Comparison of ENCODE assay signal across 25 cellular contexts in genomic region chr16:1289480-1289872, GRCh38. TPM values are rescaled to one million over a fixed set of nuclear protein-coding genes. Genes with fewer than 3 reads are reported as not detected.
DNase-seq lines count a peak whose midpoint lies in the region; ATAC-seq, FAIRE-seq and TF ChIP-seq lines count a peak whose summit lies in the region.
"Had no signal": no experiment of that assay in that cellular context is flagged by ENCODE, and none has a peak within 500 bp of the region (broad histone marks: within the 10 kb centered on the region; RNA-seq: fewer than 3 reads in every experiment).

No MANE protein-coding gene starts in this region.

- H3K4me1 ChIP-seq in ES-I3 (ENCODE audit: insufficient read depth, low read length) (no peaks in the 10 kb centered on the region; the same call in 1 of the 2 replicates), K562 (replicated peaks in 1 of 2; ENCODE audit: control insufficient read depth in 2 of 2, insufficient read depth in 2 of 2, low read length in 2 of 2) (peaks cover 19 to 49% of the 10 kb centered on the region in 2 experiments)
- H3K4me1 ChIP-seq: psoas muscle had no signal

- 18% methylated on average over 10 of the region's 17 CpGs for WGBS in K562 (ENCODE audit: insufficient coverage, low coverage, missing lambda C conversion rate)

- TF ChIP-seq POLR2A in K562 (conservative IDR thresholded peaks at IDR 0.05) = no peak

- H2AFZ ChIP-seq in K562 (ENCODE audit: low read depth, low read length) = no peak overlapping the region

- no peaks in the 10 kb centered on the region for H3K36me3 ChIP-seq in ES-I3 (ENCODE audit: insufficient read depth, low read length)
- H3K36me3 ChIP-seq in K562 (ENCODE audit: control insufficient read depth, insufficient read depth, low read length) = no peaks in the 10 kb centered on the region
- H3K36me3 ChIP-seq: colonic mucosa had no signal

- TF ChIP-seq CTCF in K562 (IDR thresholded peaks at IDR 0.05 in 2 of 3, conservative IDR thresholded peaks at IDR 0.05 in 1 of 3; ENCODE audit: insufficient read depth in 2 of 3, low read depth in 1 of 3, low read length in 3 of 3) = peak in 1 of 3 experiments; percentile 9; a peak in 1 of 6 replicates

- BruUV-seq in K562 (replicated peaks; lab: Mats Ljungman, UMichigan) = no TSS peak

- H3K27ac ChIP-seq in K562 (ENCODE audit: extremely low read depth, low read depth, low read length) = no peak overlapping the region
- H3K27ac ChIP-seq: colonic mucosa, psoas muscle had no signal

- H3K9me1 ChIP-seq in K562 (ENCODE audit: control insufficient read depth, insufficient read depth, low read length) = no peaks in the 10 kb centered on the region

- CTCF ChIA-PET in K562 (lab: Yijun Ruan, JAX; ENCODE audit: low intra/inter-chr PET ratio) = no interaction called here

- no peak overlapping the region for H3K4me3 ChIP-seq in K562
- H3K4me3 ChIP-seq: colonic mucosa, psoas muscle had no signal

- TF ChIP-seq RAD21 in K562 (CRISPR knock-in tag; conservative IDR thresholded peaks at IDR 0.05 in 1 of 2, IDR thresholded peaks at IDR 0.05 in 1 of 2) = no peak

- H3K79me2 ChIP-seq in K562 (ENCODE audit: control insufficient read depth, insufficient read depth, low read length) = no peaks in the 10 kb centered on the region

- ATAC-seq in K562 (no peak), left lobe of liver (no peak)

- peaks cover 2% of the 10 kb centered on the region; the same call in 1 of the 2 replicates for H4K20me1 ChIP-seq in K562 (replicated peaks; ENCODE audit: control insufficient read depth, insufficient read depth, low read length)

- H3K4me2 ChIP-seq in K562 (ENCODE audit: insufficient read depth, low read length) = no peak overlapping the region

- peaks cover 25 to 40% of the 10 kb centered on the region in 2 experiments for H3K27me3 ChIP-seq in K562 (ENCODE audit: control insufficient read depth in 2 of 2, insufficient read depth in 2 of 2, low read length in 2 of 2)

- TF ChIP-seq EP300 in K562 (IDR thresholded peaks at IDR 0.05; ENCODE audit: low read length) = no peak

- in situ Hi-C loops in K562 (cut with MboI) = no loop called here

- H3K9me3 ChIP-seq in ES-I3 (ENCODE audit: control insufficient read depth, insufficient read depth, low read length) (no peaks in the 10 kb centered on the region), K562 (replicated peaks; ENCODE audit: control insufficient read depth, insufficient read depth, low read depth, low read length) (no peaks in the 10 kb centered on the region)
- H3K9me3 ChIP-seq: colonic mucosa, psoas muscle had no signal

- no peak for DNase-seq in K562 (ENCODE audit: extremely low read depth in 1 of 4, low spot score in 3 of 4)
- DNase-seq in left lobe of liver (ENCODE audit: low spot score) = peak; percentile 44
- no peak for DNase-seq in SKM-1 (lab: John Stamatoyannopoulos, UW; ENCODE audit: unreplicated experiment)
- no peak for DNase-seq in DMS153 treated with DMSO at 0.1 percent for 48 hours (lab: John Stamatoyannopoulos, UW; ENCODE audit: unreplicated experiment)
- no peak for DNase-seq in OCI-M1 (lab: John Stamatoyannopoulos, UW)
- DNase-seq: activated CD4-positive, alpha-beta T cell treated with anti-CD3 and anti-CD28 coated beads, Interleukin-2, amount 50 U/mL, for 48 hours; activated CD4-positive, CD25-positive, alpha-beta regulatory T cell treated with anti-CD3 and anti-CD28 coated beads, Interleukin-2, amount 50 U/mL, for 72 hours; activated naive CD4-positive, alpha-beta T cell; activated T-cell treated with anti-CD3 and anti-CD28 coated beads, Interleukin-2, amount 50 U/mL, for 48 hours; C1 segment of cervical spinal cord; colonic mucosa; DMS53; effector CD8-positive, alpha-beta T cell; NCI-H2107; psoas muscle; substantia nigra; T-helper 2 cell had no signal

- H3K9ac ChIP-seq in ES-I3 (ENCODE audit: low read depth, low read length) (peak overlapping the region; percentile 51; the same call in 1 of the 2 replicates), K562 (ENCODE audit: insufficient read depth in 1 of 2, low read depth in 2 of 2, low read length in 2 of 2) (peak overlapping the region in 1 of 2 experiments; percentile 28; a peak in 1 of 4 replicates)

- intact Hi-C loops in K562 (cut with micrococcal nuclease) = no loop called here

- POLR2A ChIA-PET in K562 (lab: Yijun Ruan, JAX) = interaction anchor here (1.2 to 1.8 kb wide), 3 partner anchors 9 to 12 kb away, joined by 3 to 6 read pairs (median 4); no protein-coding TSS in a partner anchor

- no peak for FAIRE-seq in K562 (lab: Jason Lieb, UNC)
- FAIRE-seq: G401.6, kidney had no signal

RNA-seq across cellular contexts. Expression of gene UBE2I, which starts 20.0 kb away (rescaled TPM):
- total RNA-seq in K562 (2011; cell fraction: chromatin; rRNA removed; ENCODE audit: low replicate concordance) = 163 and 370 TPM in 2 replicates
- total RNA-seq in K562 (2011; cell fraction: nucleolus; rRNA removed) = 214 and 227 TPM in 2 replicates
- total RNA-seq in K562 (2011; cell fraction: nucleoplasm; rRNA removed) = 128 and 149 TPM in 2 replicates
- 64.7 and 104 TPM in 2 replicates for total RNA-seq in K562 (2014; rRNA removed)
- total RNA-seq in K562 (2014; rRNA removed; fragmentation: Illumina TruSeq; extraction: Trizol) = 103 and 114 TPM in 2 replicates
- 96.9 and 104 TPM in 2 replicates for total RNA-seq in K562 (2015; rRNA removed; fragmentation: Illumina TruSeq; extraction: Trizol)
- 208 and 215 TPM in 2 replicates for total RNA-seq in K562 (2021)
- polyA plus RNA-seq in K562 (2011; rRNA removed) = 132 and 145 TPM in 2 replicates
- 67.6 and 119 TPM in 2 replicates for polyA plus RNA-seq in K562 (2011; cell fraction: cytosol; rRNA removed)
- polyA plus RNA-seq in K562 (2011; cell fraction: nucleus; rRNA removed) = 140 and 142 TPM in 2 replicates
- polyA plus RNA-seq in K562 (2012) = 143 and 153 TPM in 2 replicates
- polyA plus RNA-seq in K562 (2014; fragmentation: Illumina TruSeq; extraction: Trizol) = 222 and 254 TPM in 2 replicates
- polyA plus RNA-seq in K562 (2014; fragmentation: Nextera tagmentation; extraction: Ambion mirVana) = 10 to 100 TPM; 36.6 to 45.1 TPM
- 171 and 184 TPM in 2 replicates for polyA plus RNA-seq in K562 (2014; rRNA removed)
- 118 and 130 TPM in 2 replicates for polyA minus RNA-seq in K562 (2011; rRNA and poly(A)+ RNA removed)
- 69.2 and 93.4 TPM in 2 replicates for polyA minus RNA-seq in K562 (2011; cell fraction: cytosol; rRNA and poly(A)+ RNA removed)
- polyA minus RNA-seq in K562 (2011; cell fraction: nucleus; rRNA and poly(A)+ RNA removed) = 62.3 and 72.8 TPM in 2 replicates
- 28.0 TPM for total RNA-seq in left lobe of liver

RNA-seq across cellular contexts. Expression of gene TPSD1, which starts 33.6 kb away (rescaled TPM):
- not detected in 2 replicates for total RNA-seq in K562 (2011; cell fraction: chromatin; rRNA removed; ENCODE audit: low replicate concordance)
- total RNA-seq in K562 (2011; cell fraction: nucleolus; rRNA removed) = not detected in 2 replicates
- not detected in 2 replicates for total RNA-seq in K562 (2011; cell fraction: nucleoplasm; rRNA removed)
- not detected in 2 replicates for total RNA-seq in K562 (2014; rRNA removed)
- total RNA-seq in K562 (2014; rRNA removed; fragmentation: Illumina TruSeq; extraction: Trizol) = not detected in 2 replicates
- total RNA-seq in K562 (2015; rRNA removed; fragmentation: Illumina TruSeq; extraction: Trizol) = not detected in 2 replicates
- total RNA-seq in K562 (2021) = not detected in 2 replicates
- polyA plus RNA-seq in K562 (2011; rRNA removed) = not detected in 2 replicates
- not detected in 2 replicates for polyA plus RNA-seq in K562 (2011; cell fraction: cytosol; rRNA removed)
- not detected in 2 replicates for polyA plus RNA-seq in K562 (2011; cell fraction: nucleus; rRNA removed)
- polyA plus RNA-seq in K562 (2012) = 0.07 TPM in 1 of 2 replicates, not detected in the other
- polyA plus RNA-seq in K562 (2014; fragmentation: Illumina TruSeq; extraction: Trizol) = not detected in 2 replicates
- not detected for polyA plus RNA-seq in K562 (2014; fragmentation: Nextera tagmentation; extraction: Ambion mirVana)
- polyA plus RNA-seq in K562 (2014; rRNA removed) = not detected in 2 replicates
- polyA minus RNA-seq in K562 (2011; rRNA and poly(A)+ RNA removed) = not detected in 2 replicates
- polyA minus RNA-seq in K562 (2011; cell fraction: cytosol; rRNA and poly(A)+ RNA removed) = not detected in 2 replicates
- not detected in 2 replicates for polyA minus RNA-seq in K562 (2011; cell fraction: nucleus; rRNA and poly(A)+ RNA removed)
- not detected for total RNA-seq in left lobe of liver
- total RNA-seq: cardiac septum, epithelial cell of proximal tubule, glomerular endothelial cell, mesothelial cell of epicardium had no signal
- polyA plus RNA-seq: AG04450 had no signal

RNA-seq across cellular contexts. Expression of gene BAIAP3, which starts 44.0 kb away (rescaled TPM):
- total RNA-seq in K562 (2011; cell fraction: chromatin; rRNA removed; ENCODE audit: low replicate concordance) = 10.8 and 42.1 TPM in 2 replicates
- 29.0 and 32.5 TPM in 2 replicates for total RNA-seq in K562 (2011; cell fraction: nucleolus; rRNA removed)
- 13.0 and 13.4 TPM in 2 replicates for total RNA-seq in K562 (2011; cell fraction: nucleoplasm; rRNA removed)
- 2.3 and 4.5 TPM in 2 replicates for total RNA-seq in K562 (2014; rRNA removed)
- total RNA-seq in K562 (2014; rRNA removed; fragmentation: Illumina TruSeq; extraction: Trizol) = 0.06 and 0.18 TPM in 2 replicates
- 0.33 and 1.2 TPM in 2 replicates for total RNA-seq in K562 (2015; rRNA removed; fragmentation: Illumina TruSeq; extraction: Trizol)
- total RNA-seq in K562 (2021) = 3.3 and 3.4 TPM in 2 replicates
- polyA plus RNA-seq in K562 (2011; rRNA removed) = 0.81 and 1.8 TPM in 2 replicates
- polyA plus RNA-seq in K562 (2011; cell fraction: cytosol; rRNA removed) = 0.55 and 1.9 TPM in 2 replicates
- polyA plus RNA-seq in K562 (2011; cell fraction: nucleus; rRNA removed) = 15.2 and 24.6 TPM in 2 replicates
- polyA plus RNA-seq in K562 (2012) = 3.2 and 13.5 TPM in 2 replicates
- polyA plus RNA-seq in K562 (2014; fragmentation: Illumina TruSeq; extraction: Trizol) = 0.34 and 1.1 TPM in 2 replicates
- polyA plus RNA-seq in K562 (2014; fragmentation: Nextera tagmentation; extraction: Ambion mirVana) = under 1 TPM in 1 of 2 experiments, not detected in 1; 0.03 TPM
- polyA plus RNA-seq in K562 (2014; rRNA removed) = 1.5 and 4.5 TPM in 2 replicates
- 0.33 and 1.1 TPM in 2 replicates for polyA minus RNA-seq in K562 (2011; rRNA and poly(A)+ RNA removed)
- polyA minus RNA-seq in K562 (2011; cell fraction: cytosol; rRNA and poly(A)+ RNA removed) = 1.7 and 1.9 TPM in 2 replicates
- polyA minus RNA-seq in K562 (2011; cell fraction: nucleus; rRNA and poly(A)+ RNA removed) = 8.8 and 11.0 TPM in 2 replicates
- 8.1 TPM for total RNA-seq in left lobe of liver

RNA-seq across cellular contexts. Expression of gene TPSAB1, which starts 49.0 kb away (rescaled TPM):
- total RNA-seq in K562 (2011; cell fraction: chromatin; rRNA removed; ENCODE audit: low replicate concordance) = not detected in 2 replicates
- not detected in 2 replicates for total RNA-seq in K562 (2011; cell fraction: nucleolus; rRNA removed)
- not detected in 2 replicates for total RNA-seq in K562 (2011; cell fraction: nucleoplasm; rRNA removed)
- total RNA-seq in K562 (2014; rRNA removed) = not detected in 2 replicates
- total RNA-seq in K562 (2014; rRNA removed; fragmentation: Illumina TruSeq; extraction: Trizol) = not detected in 2 replicates
- not detected in 2 replicates for total RNA-seq in K562 (2015; rRNA removed; fragmentation: Illumina TruSeq; extraction: Trizol)
- total RNA-seq in K562 (2021) = 0.31 TPM in 1 of 2 replicates, not detected in the other
- not detected in 2 replicates for polyA plus RNA-seq in K562 (2011; rRNA removed)
- polyA plus RNA-seq in K562 (2011; cell fraction: cytosol; rRNA removed) = not detected in 2 replicates
- not detected in 2 replicates for polyA plus RNA-seq in K562 (2011; cell fraction: nucleus; rRNA removed)
- polyA plus RNA-seq in K562 (2012) = 0.10 TPM in 1 of 2 replicates, not detected in the other
- polyA plus RNA-seq in K562 (2014; fragmentation: Illumina TruSeq; extraction: Trizol) = not detected in 2 replicates
- not detected for polyA plus RNA-seq in K562 (2014; fragmentation: Nextera tagmentation; extraction: Ambion mirVana)
- not detected in 2 replicates for polyA plus RNA-seq in K562 (2014; rRNA removed)
- not detected in 2 replicates for polyA minus RNA-seq in K562 (2011; rRNA and poly(A)+ RNA removed)
- polyA minus RNA-seq in K562 (2011; cell fraction: cytosol; rRNA and poly(A)+ RNA removed) = not detected in 2 replicates
- not detected in 2 replicates for polyA minus RNA-seq in K562 (2011; cell fraction: nucleus; rRNA and poly(A)+ RNA removed)
- 1.6 TPM for total RNA-seq in left lobe of liver
- total RNA-seq: epithelial cell of proximal tubule, glomerular endothelial cell, mesothelial cell of epicardium had no signal
- polyA plus RNA-seq: AG04450 had no signal

RNA-seq across cellular contexts. Expression of gene TPSB2, which starts 59.5 kb away (rescaled TPM):
- total RNA-seq in K562 (2011; cell fraction: chromatin; rRNA removed; ENCODE audit: low replicate concordance) = not detected in 2 replicates
- total RNA-seq in K562 (2011; cell fraction: nucleolus; rRNA removed) = not detected in 2 replicates
- not detected in 2 replicates for total RNA-seq in K562 (2011; cell fraction: nucleoplasm; rRNA removed)
- total RNA-seq in K562 (2014; rRNA removed) (not detected in 2 replicates), K562 (2014; rRNA removed; fragmentation: Illumina TruSeq; extraction: Trizol) (not detected in 2 replicates), K562 (2015; rRNA removed; fragmentation: Illumina TruSeq; extraction: Trizol) (not detected in 2 replicates), K562 (2021) (0.16 and 0.18 TPM in 2 replicates), left lobe of liver (1.6 TPM)
- polyA plus RNA-seq in K562 (2011; rRNA removed) (not detected in 2 replicates), K562 (2014; fragmentation: Illumina TruSeq; extraction: Trizol) (not detected in 2 replicates), K562 (2014; fragmentation: Nextera tagmentation; extraction: Ambion mirVana) (not detected), K562 (2014; rRNA removed) (not detected in 2 replicates)
- not detected in 2 replicates for polyA plus RNA-seq in K562 (2011; cell fraction: cytosol; rRNA removed)
- not detected in 2 replicates for polyA plus RNA-seq in K562 (2011; cell fraction: nucleus; rRNA removed)
- not detected in 2 replicates for polyA plus RNA-seq in K562 (2012)
- not detected in 2 replicates for polyA minus RNA-seq in K562 (2011; rRNA and poly(A)+ RNA removed)
- polyA minus RNA-seq in K562 (2011; cell fraction: cytosol; rRNA and poly(A)+ RNA removed) = not detected in 2 replicates
- polyA minus RNA-seq in K562 (2011; cell fraction: nucleus; rRNA and poly(A)+ RNA removed) = not detected in 2 replicates
- total RNA-seq: epithelial cell of proximal tubule, glomerular endothelial cell, mesothelial cell of epicardium had no signal
- polyA plus RNA-seq: AG04450 had no signal
